29 cellular contexts compared by ENCODE assay signal in genomic region chr16:17983847-17984639, GRCh38.
"Had no signal": no experiment of that assay in that cellular context is flagged by ENCODE, and none has a peak within 500 bp of the region (broad histone marks: within the 10 kb centered on the region; RNA-seq: fewer than 3 reads in every experiment).

No MANE protein-coding gene starts in this region.

- H3K27me3 ChIP-seq: brain microvascular endothelial cell, sigmoid colon, uterus had no signal

- H3K4me3 ChIP-seq: coronary artery, dorsolateral prefrontal cortex, psoas muscle, sigmoid colon, thoracic aorta, uterus had no signal

- H3K27ac Mint-ChIP-seq: activated CD4-positive, alpha-beta T cell treated with anti-CD3 and anti-CD28 coated beads, Interleukin-2, amount 10 ng/mL, durations not matched to agents 24 days and 14 days; activated CD8-positive, alpha-beta T cell treated with anti-CD3 and anti-CD28 coated beads for 36 hours; activated T-helper 17 cell treated with anti-CD3 and anti-CD28 coated beads, Interleukin-2, amount 50 U/mL, for 72 hours; mesothelial cell of epicardium; naive B cell; nephron progenitor cell; stimulated activated effector memory CD8-positive, alpha-beta T cell treated with anti-CD3 and anti-CD28 coated beads, Interleukin-12 subunit alpha, Interleukin-12 subunit beta, amount 100 ng/mL, for 72 hours; stimulated activated naive CD8-positive, alpha-beta T cell treated with anti-CD3 and anti-CD28 coated beads, Interleukin-15, Interleukin-2, amounts not matched to agents 100 ng/mL and 50 ng/mL, for 24 hours; type B pancreatic cell had no signal

- H3K4me1 ChIP-seq: parathyroid adenoma, psoas muscle, sigmoid colon, uterus had no signal

- H3K9me3 Mint-ChIP-seq: activated CD4-positive, alpha-beta T cell treated with anti-CD3 and anti-CD28 coated beads, Interleukin-2, amount 10 ng/mL, durations not matched to agents 24 days and 14 days; activated CD8-positive, alpha-beta T cell treated with anti-CD3 and anti-CD28 coated beads for 36 hours; activated T-cell treated with anti-CD3 and anti-CD28 coated beads, Interleukin-2, amount 50 U/mL, for 4 hours; activated T-helper 17 cell treated with anti-CD3 and anti-CD28 coated beads, Interleukin-2, amount 50 U/mL, for 72 hours; mesothelial cell of epicardium; stimulated activated effector memory CD8-positive, alpha-beta T cell treated with anti-CD3 and anti-CD28 coated beads, Interleukin-12 subunit alpha, Interleukin-12 subunit beta, amount 100 ng/mL, for 72 hours; stimulated activated naive CD8-positive, alpha-beta T cell treated with anti-CD3 and anti-CD28 coated beads, Interleukin-15, Interleukin-2, amounts not matched to agents 100 ng/mL and 50 ng/mL, for 24 hours had no signal

- H3K4me3 Mint-ChIP-seq: activated CD4-positive, alpha-beta T cell treated with anti-CD3 and anti-CD28 coated beads, Interleukin-2, amount 10 ng/mL, durations not matched to agents 24 days and 14 days; activated CD8-positive, alpha-beta T cell treated with anti-CD3 and anti-CD28 coated beads for 36 hours; activated T-cell treated with anti-CD3 and anti-CD28 coated beads, Interleukin-2, amount 50 U/mL, for 4 hours; activated T-helper 17 cell treated with anti-CD3 and anti-CD28 coated beads, Interleukin-2, amount 50 U/mL, for 72 hours; mesothelial cell of epicardium; naive B cell; nephron progenitor cell; stimulated activated effector memory CD8-positive, alpha-beta T cell treated with anti-CD3 and anti-CD28 coated beads, Interleukin-12 subunit alpha, Interleukin-12 subunit beta, amount 100 ng/mL, for 72 hours; stimulated activated naive CD8-positive, alpha-beta T cell treated with anti-CD3 and anti-CD28 coated beads, Interleukin-15, Interleukin-2, amounts not matched to agents 100 ng/mL and 50 ng/mL, for 24 hours; type B pancreatic cell had no signal

- H3K4me1 Mint-ChIP-seq: activated CD4-positive, alpha-beta T cell treated with anti-CD3 and anti-CD28 coated beads, Interleukin-2, amount 10 ng/mL, durations not matched to agents 24 days and 14 days; activated T-helper 17 cell treated with anti-CD3 and anti-CD28 coated beads, Interleukin-2, amount 50 U/mL, for 72 hours; mesothelial cell of epicardium; stimulated activated effector memory CD8-positive, alpha-beta T cell treated with anti-CD3 and anti-CD28 coated beads, Interleukin-12 subunit alpha, Interleukin-12 subunit beta, amount 100 ng/mL, for 72 hours had no signal

- H3K27me3 Mint-ChIP-seq: activated CD4-positive, alpha-beta T cell treated with anti-CD3 and anti-CD28 coated beads, Interleukin-2, amount 10 ng/mL, durations not matched to agents 24 days and 14 days; stimulated activated naive CD8-positive, alpha-beta T cell treated with anti-CD3 and anti-CD28 coated beads, Interleukin-15, Interleukin-2, amounts not matched to agents 100 ng/mL and 50 ng/mL, for 24 hours had no signal

- DNase-seq: activated CD4-positive, alpha-beta T cell treated with anti-CD3 and anti-CD28 coated beads, Interleukin-2, amount 10 ng/mL, durations not matched to agents 24 days and 14 days; activated CD4-positive, CD25-positive, alpha-beta regulatory T cell treated with anti-CD3 and anti-CD28 coated beads, Interleukin-2, amount 50 U/mL, for 72 hours; activated CD8-positive, alpha-beta T cell treated with anti-CD3 and anti-CD28 coated beads for 36 hours; activated gamma-delta T cell treated with Interleukin-2 at 50 U/mL for 16 hours; activated naive CD4-positive, alpha-beta T cell treated with anti-CD3 and anti-CD28 coated beads, Interleukin-2, amount 50 U/mL, for 16 hours; activated T-cell treated with anti-CD3 and anti-CD28 coated beads, Interleukin-2, amount 50 U/mL, for 4 hours; amniotic stem cell; brain microvascular endothelial cell; dorsolateral prefrontal cortex; effector memory CD4-positive, alpha-beta T cell; glutamatergic neuron; islet precursor cell; naive B cell; nephron progenitor cell; occipital lobe; psoas muscle; sigmoid colon; small intestine; stimulated activated CD4-positive, alpha-beta T cell treated with anti-CD3 and anti-CD28 coated beads, Interleukin-4, amount 100 ng/mL, for 24 hours; WERI-Rb-1 had no signal

- H3K36me3 Mint-ChIP-seq: mesothelial cell of epicardium; naive B cell; stimulated activated effector memory CD8-positive, alpha-beta T cell treated with anti-CD3 and anti-CD28 coated beads, Interleukin-12 subunit alpha, Interleukin-12 subunit beta, amount 100 ng/mL, for 72 hours; type B pancreatic cell had no signal

- H3K9me3 ChIP-seq: psoas muscle, sigmoid colon, thoracic aorta, uterus had no signal

- H3K27ac ChIP-seq: brain microvascular endothelial cell, coronary artery, dorsolateral prefrontal cortex, parathyroid adenoma, psoas muscle, sigmoid colon, thoracic aorta, uterus, WERI-Rb-1 had no signal

- H3K36me3 ChIP-seq: brain microvascular endothelial cell, sigmoid colon, thoracic aorta, uterus, WERI-Rb-1 had no signal

- H3K9ac ChIP-seq: parathyroid adenoma had no signal
